Comparison of ENCODE assay signal across 15 cellular contexts in the genomic region with DNA sequence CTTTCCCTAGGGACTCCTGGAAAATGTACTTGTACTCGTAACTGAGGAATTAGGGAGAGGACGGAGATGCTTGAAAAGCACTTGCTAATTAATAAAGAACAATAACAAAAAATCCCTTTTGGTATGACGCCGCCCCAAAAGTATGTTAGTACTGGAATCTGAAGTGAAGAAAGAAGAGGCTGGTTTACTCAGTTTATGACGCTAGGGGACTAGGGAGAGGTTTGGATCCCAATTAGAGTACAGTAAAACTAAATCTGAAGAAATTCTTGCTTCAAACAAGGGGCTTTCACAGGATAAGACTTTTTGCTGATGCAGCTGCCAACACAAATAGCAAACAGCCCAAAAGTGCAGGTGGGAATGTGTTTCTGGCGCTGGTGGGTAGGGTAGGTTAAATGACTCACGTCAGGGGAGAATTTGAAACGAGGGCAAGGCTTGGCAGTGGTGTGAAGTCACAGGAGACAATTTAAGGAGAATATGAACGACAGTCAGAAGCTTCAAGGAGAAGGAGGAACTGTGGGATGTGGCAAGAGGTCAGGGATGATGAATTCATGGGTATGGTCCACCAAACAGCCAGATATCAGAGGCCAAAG. TPM values are rescaled to one million over a fixed set of nuclear protein-coding genes. Genes with fewer than 3 reads are reported as not detected.
DNase-seq lines count a peak whose midpoint lies in the region; ATAC-seq, FAIRE-seq and TF ChIP-seq lines count a peak whose summit lies in the region.
"Had no signal": no experiment of that assay in that cellular context is flagged by ENCODE, and none has a peak within 500 bp of the region (broad histone marks: within the 10 kb centered on the region; RNA-seq: fewer than 3 reads in every experiment).

No MANE protein-coding gene starts in this region.

- H4K20me1 ChIP-seq in HCT116 (ENCODE audit: insufficient read depth), result no peaks in the 10 kb centered on the region

- no TSS peak for BruUV-seq in HCT116 (replicated peaks; lab: Mats Ljungman, UMichigan)

- H3K27ac ChIP-seq in HCT116 (ENCODE audit: low read depth, low read length) (no peak overlapping the region), coronary artery (no peak overlapping the region), left lung (no peak overlapping the region)
- H3K27ac ChIP-seq: adrenal gland had no signal

- H3K4me1 ChIP-seq in HCT116 (ENCODE audit: control insufficient read depth in 1 of 2, insufficient read depth in 2 of 2, low read length in 2 of 2) (peaks cover 6 to 16% of the 10 kb centered on the region in 2 experiments; a peak in 3 of 4 replicates), left lung (peaks cover 5 to 15% of the 10 kb centered on the region in 2 donors)

- H3K9me3 ChIP-seq in HCT116 (ENCODE audit: control insufficient read depth in 1 of 2, insufficient read depth in 1 of 2, low read depth in 1 of 2, low read length in 2 of 2) (no peaks in the 10 kb centered on the region), left lung (no peaks in the 10 kb centered on the region)
- H3K9me3 ChIP-seq: adrenal gland had no signal

- no peak for TF ChIP-seq POLR2A in HCT116 (IDR thresholded peaks at IDR 0.05; ENCODE audit: borderline replicate concordance, extremely low read depth, insufficient read depth, insufficient read length)

- RAD21 ChIA-PET in HCT116 (lab: Charles Lee; ENCODE audit: low non-redundant PET in 1 of 2, low total read pairs in 2 of 2, uncharacterized antibody in 2 of 2, unreplicated experiment in 2 of 2), result no interaction called here

- TF ChIP-seq CTCF in CD14-positive monocyte (IDR thresholded peaks at IDR 0.05) (no peak), HCT116 (IDR thresholded peaks at IDR 0.05 in 2 of 3, conservative IDR thresholded peaks at IDR 0.05 in 1 of 3; ENCODE audit: borderline replicate concordance in 1 of 3, insufficient read depth in 1 of 3, low read depth in 2 of 3, low read length in 2 of 3) (no peak), bronchial epithelial cell (IDR thresholded peaks at IDR 0.05; ENCODE audit: insufficient read depth, low read length, severe bottlenecking) (no peak), nephron (IDR thresholded peaks at IDR 0.05; ENCODE audit: unreplicated experiment in 3 of 3) (no peak), coronary artery (IDR thresholded peaks at IDR 0.05) (no peak), left lung (IDR thresholded peaks at IDR 0.05) (no peak)

- no peaks in the 10 kb centered on the region for H3K79me2 ChIP-seq in HCT116 (ENCODE audit: insufficient read depth, low read length)

- H3K4me3 ChIP-seq in HCT116 (replicated peaks in 1 of 2; ENCODE audit: low read depth in 1 of 2, low read length in 2 of 2) (no peak overlapping the region), bronchial epithelial cell (ENCODE audit: low read depth, low read length) (no peak overlapping the region), coronary artery (no peak overlapping the region), left lung (no peak overlapping the region)

- H3K27me3 ChIP-seq in HCT116 (ENCODE audit: insufficient read depth, low read length) (no peaks in the 10 kb centered on the region), bronchial epithelial cell (ENCODE audit: control insufficient read depth, insufficient read depth, low read length) (no peaks in the 10 kb centered on the region), left lung (no peaks in the 10 kb centered on the region)
- H3K27me3 ChIP-seq: adrenal gland had no signal

- CTCF ChIA-PET in HCT116 (lab: Charles Lee), result no interaction called here

- H3K4me2 ChIP-seq in HCT116 (ENCODE audit: low read length), result no peak overlapping the region

- H3K4me1 Mint-ChIP-seq in CD14-positive monocyte (peaks cover 17% of the 10 kb centered on the region), nephron (no peaks in the 10 kb centered on the region)

- H3K9me2 ChIP-seq in HCT116 (ENCODE audit: insufficient read depth), result no peaks in the 10 kb centered on the region; the same call in 1 of the 2 replicates

- DNase-seq in CD14-positive monocyte (ENCODE audit: low spot score) (no peak), HCT116 (ENCODE audit: low read depth, low spot score) (no peak), bronchial epithelial cell (ENCODE audit: low read depth) (peak; percentile 50), cortex of kidney (lab: John Stamatoyannopoulos, UW) (no peak), coronary artery (ENCODE audit: low spot score) (no peak), left lung (no peak)
- DNase-seq: adrenal gland, kidney glomerular epithelial cell, naive B cell, NCI-H2171 treated with DMSO at 0.1 percent for 48 hours had no signal

- POLR2A ChIA-PET in HCT116 (lab: Charles Lee), result no interaction called here

- H3K4me3 Mint-ChIP-seq in CD14-positive monocyte (no peak overlapping the region), nephron (peak overlapping the region; percentile 10 to 83 (median 25))

- no peak for ATAC-seq in HCT116
- ATAC-seq in HG02885 (IDR thresholded peaks at IDR 0.05; ENCODE audit: poor library complexity, unreplicated experiment), result no peak
- no peak for ATAC-seq in left lung
- ATAC-seq: SK-N-SH treated with all-trans-retinoic acid at 6 μM for 48 hours had no signal

- H3K9ac ChIP-seq in HCT116 (ENCODE audit: low read length), result no peak overlapping the region

- intact Hi-C loops in CD14-positive monocyte (cut with micrococcal nuclease), result loop anchor here in 1 of 2 donors (10.0 kb wide), 1 partner anchor 134 kb away; the partner anchor contains the start of gene ZNF397
- intact Hi-C loops in HCT116 (cut with micrococcal nuclease), result loop anchor here (5.0 kb wide), 1 partner anchor 141 kb away; no protein-coding TSS in a partner anchor
- intact Hi-C loops in left lung (cut with DNase I), result no loop called here

- peaks cover 0 to 4% (median 0%) of the 10 kb centered on the region in 7 donors for H3K9me3 Mint-ChIP-seq in CD14-positive monocyte
- H3K9me3 Mint-ChIP-seq in nephron, result peaks cover 4% of the 10 kb centered on the region
- H3K9me3 Mint-ChIP-seq: naive B cell had no signal

- peaks cover 0 to 3% of the 10 kb centered on the region in 2 donors for H3K36me3 Mint-ChIP-seq in CD14-positive monocyte
- H3K36me3 Mint-ChIP-seq in nephron (ENCODE audit: low read depth), result no peaks in the 10 kb centered on the region
- H3K36me3 Mint-ChIP-seq: naive B cell had no signal

- no peak for FAIRE-seq in bronchial epithelial cell (lab: Jason Lieb, UNC)
- FAIRE-seq: D721Med had no signal

- H3K27ac Mint-ChIP-seq in CD14-positive monocyte (peak overlapping the region in 5 of 7 donors; percentile 0 to 39 (median 7)), nephron (no peak overlapping the region)
- H3K27ac Mint-ChIP-seq: WTC11 had no signal

- TF ChIP-seq RAD21 in HCT116 (IDR thresholded peaks at IDR 0.05; ENCODE audit: low read depth), result no peak

- peak overlapping the region; percentile 99 for H2AFZ ChIP-seq in HCT116 (ENCODE audit: low read depth, low read length, poor library complexity, severe bottlenecking)

- H3K36me3 ChIP-seq in HCT116 (ENCODE audit: control insufficient read depth in 1 of 2, insufficient read depth in 2 of 2, low read length in 2 of 2) (no peaks in the 10 kb centered on the region), bronchial epithelial cell (ENCODE audit: control insufficient read depth, insufficient read depth, low read length) (no peaks in the 10 kb centered on the region), left lung (no peaks in the 10 kb centered on the region)
- H3K36me3 ChIP-seq: adrenal gland had no signal

- H3K27me3 Mint-ChIP-seq in CD14-positive monocyte (ENCODE audit: low read depth in 3 of 3), result peaks cover 3 to 5% (median 3%) of the 10 kb centered on the region in 3 donors
- peaks cover 27% of the 10 kb centered on the region for H3K27me3 Mint-ChIP-seq in nephron (ENCODE audit: low read depth)
- H3K27me3 Mint-ChIP-seq: naive B cell had no signal

TF ChIP-seq in HCT116, 20 proteins besides CTCF, POLR2A, EP300 and RAD21 (continues in another document):
- TF ChIP-seq SRF (IDR thresholded peaks at IDR 0.05; ENCODE audit: low read depth) (no peak), REST (IDR thresholded peaks at IDR 0.05; ENCODE audit: low read depth) (no peak), EGR1 (IDR thresholded peaks at IDR 0.05; ENCODE audit: low read depth) (no peak), EZH2phosphoT487 (IDR thresholded peaks at IDR 0.05; ENCODE audit: borderline replicate concordance) (no peak), ELF1 (IDR thresholded peaks at IDR 0.05; ENCODE audit: borderline replicate concordance, low read depth) (no peak), CEBPB (IDR thresholded peaks at IDR 0.05; ENCODE audit: low read depth) (no peak), POLR2AphosphoS5 (IDR thresholded peaks at IDR 0.05; ENCODE audit: low read depth, low read length) (no peak), CBX3 (IDR thresholded peaks at IDR 0.05; ENCODE audit: low read depth) (no peak), EZH2 (IDR thresholded peaks at IDR 0.05) (no peak)

RNA-seq across cellular contexts. Expression of gene ZNF396, which starts 1.2 kb away (rescaled TPM):
- polyA plus RNA-seq in CD14-positive monocyte, result 1 to 10 TPM; 1.1 to 1.9 TPM
- total RNA-seq in HCT116 (2021; ENCODE audit: unreplicated experiment) (1.3 TPM), bronchial epithelial cell (0.79 and 2.6 TPM in 2 replicates), left lung (1 to 10 TPM; 3.2 to 3.5 TPM)
- 0.47 and 0.74 TPM in 2 replicates for polyA plus RNA-seq in HCT116 (2012)

RNA-seq across cellular contexts. Expression of gene ZNF24, which starts 34.1 kb away (rescaled TPM):
- polyA plus RNA-seq in CD14-positive monocyte, result 10 to 100 TPM; 54.3 to 64.4 TPM
- total RNA-seq in HCT116 (2021; ENCODE audit: unreplicated experiment), result 54.7 TPM
- 14.1 and 17.0 TPM in 2 replicates for polyA plus RNA-seq in HCT116 (2012)
- 28.5 and 32.9 TPM in 2 replicates for total RNA-seq in bronchial epithelial cell
- total RNA-seq in left lung, result 10 to 100 TPM; 48.9 to 56.2 TPM

Comparison
In these comparisons a context has a peak if more than half of its experiments do, and no peak if none do; other contexts are left out.
1. H3K27ac Mint-ChIP-seq: peak in CD14-positive monocyte (5 of 7); none in nephron (0 of 3).
2. H3K4me3 Mint-ChIP-seq: peak in nephron (3 of 3); none in CD14-positive monocyte (0 of 2).